Comparison of ENCODE assay signal across 8 cellular contexts in genomic region chr17:7239091-7240027, GRCh38. TPM values are rescaled to one million over a fixed set of nuclear protein-coding genes. Genes with fewer than 3 reads are reported as not detected.
A peak's percentile ranks its signal among the peaks of the same experiment; 100 is the strongest.
DNase-seq lines count a peak whose midpoint lies in the region; ATAC-seq and TF ChIP-seq lines count a peak whose summit lies in the region.

PHF23 (minus strand) TSS chr17:7239457; CDS start chr17:7239279, 178 bp downstream.

- peak; percentile 65 to 68 for ATAC-seq in CD4-positive, CD25-positive, alpha-beta regulatory T cell (ENCODE audit: low read depth in 2 of 2)
- peak; percentile 41 for ATAC-seq in GM19467 (IDR thresholded peaks at IDR 0.05; ENCODE audit: unreplicated experiment)
- ATAC-seq in lung (ENCODE audit: insufficient read depth, low FRiP score): peak; percentile 66

- H3K9me3 Mint-ChIP-seq in CD4-positive, CD25-positive, alpha-beta regulatory T cell: peaks cover 0 to 1% (median 0%) of the 10 kb centered on the region in 7 donors

- peak within 1 kb of the TSS; percentile 92 to 97 (median 96) for H3K4me3 Mint-ChIP-seq in CD4-positive, CD25-positive, alpha-beta regulatory T cell

- CTCF ChIA-PET in activated CD8-positive, alpha-beta memory T cell treated with anti-CD3 and anti-CD28 coated beads for 36 hours (lab: Charles Lee): interaction anchor here (1.0 to 3.0 kb wide), 4 partner anchors 11 to 57 kb away, joined by 4 to 17 read pairs (median 6); partner anchors contain the start of genes ACADVL, CTDNEP1, DLG4 and ELP5

- no peaks in the 10 kb centered on the region for H3K9me3 ChIP-seq in CD4-positive, CD25-positive, alpha-beta regulatory T cell (ENCODE audit: control insufficient read depth in 2 of 2, low read length in 2 of 2)
- H3K9me3 ChIP-seq in lung (ENCODE audit: control insufficient read depth in 2 of 2, insufficient read depth in 1 of 2, low read length in 1 of 2): no peaks in the 10 kb centered on the region

- H3K4me3 ChIP-seq in CD4-positive, CD25-positive, alpha-beta regulatory T cell (ENCODE audit: low read depth, low read length): peak within 1 kb of the TSS; percentile 77
- H3K4me3 ChIP-seq in lung: peak within 1 kb of the TSS; percentile 92

- peak within 1 kb of the TSS; percentile 96 to 99 (median 98) for H3K27ac Mint-ChIP-seq in CD4-positive, CD25-positive, alpha-beta regulatory T cell

- peaks cover 27% of the 10 kb centered on the region for H3K36me3 ChIP-seq in CD4-positive, CD25-positive, alpha-beta regulatory T cell (ENCODE audit: control insufficient read depth, insufficient read depth, low read length)
- H3K36me3 ChIP-seq in lung (ENCODE audit: control insufficient read depth in 2 of 2, insufficient read depth in 2 of 2, low read length in 2 of 2): peaks cover 6 to 27% of the 10 kb centered on the region in 2 donors

- H3K27me3 Mint-ChIP-seq in CD4-positive, CD25-positive, alpha-beta regulatory T cell: peaks cover 10% of the 10 kb centered on the region

- POLR2A ChIA-PET in activated CD8-positive, alpha-beta memory T cell treated with anti-CD3 and anti-CD28 coated beads for 36 hours (lab: Charles Lee): interaction anchor here (0.9 to 4.2 kb wide), 5 partner anchors 12 to 341 kb away, joined by 3 to 19 read pairs (median 4); partner anchors contain the start of genes ACADVL, CTDNEP1, DLG4 and ELP5

- DNase-seq in CD4-positive, CD25-positive, alpha-beta regulatory T cell: peak; percentile 95 to 99 (median 96)
- peak; percentile 97 for DNase-seq in HT-29 (ENCODE audit: low spot score)
- peak; percentile 97 to 99 for DNase-seq in NOMO-1 (lab: John Stamatoyannopoulos, UW; ENCODE audit: unreplicated experiment in 2 of 2)
- peak; percentile 93 for DNase-seq in effector CD8-positive, alpha-beta T cell (lab: John Stamatoyannopoulos, UW)
- peak; percentile 100 for DNase-seq in lung (ENCODE audit: low spot score)
- DNase-seq in stimulated activated CD4-positive, alpha-beta T cell treated with anti-CD3 and anti-CD28 coated beads, TNF-alpha, amount 100 ng/mL, for 4 hours (ENCODE audit: low read depth in 3 of 3): peak; percentile 91 to 98 (median 96)

- WGBS in lung, 2 donors: 1% methylated on average over 66 to 72 of the region's 72 CpGs

- peak within 1 kb of the TSS; percentile 90 for H3K27ac ChIP-seq in CD4-positive, CD25-positive, alpha-beta regulatory T cell (ENCODE audit: insufficient read depth, low read length, poor library complexity, severe bottlenecking)
- peak within 1 kb of the TSS; percentile 87 to 88 for H3K27ac ChIP-seq in lung (ENCODE audit: low read depth in 1 of 2, low read length in 1 of 2)

- TF ChIP-seq CTCF in lung (IDR thresholded peaks at IDR 0.05; ENCODE audit: control extremely low read depth, extremely low read depth): no peak

- peaks cover 20 to 65% (median 42%) of the 10 kb centered on the region in 4 donors for H3K4me1 Mint-ChIP-seq in CD4-positive, CD25-positive, alpha-beta regulatory T cell

- peaks cover 25% of the 10 kb centered on the region for H3K36me3 Mint-ChIP-seq in CD4-positive, CD25-positive, alpha-beta regulatory T cell

- no peaks in the 10 kb centered on the region for H3K27me3 ChIP-seq in CD4-positive, CD25-positive, alpha-beta regulatory T cell (ENCODE audit: control insufficient read depth, insufficient read depth, low read length)
- H3K27me3 ChIP-seq in lung (ENCODE audit: control insufficient read depth, insufficient read depth): no peaks in the 10 kb centered on the region

- peaks cover 48% of the 10 kb centered on the region for H3K4me1 ChIP-seq in CD4-positive, CD25-positive, alpha-beta regulatory T cell (ENCODE audit: control insufficient read depth, insufficient read depth, low read length, poor library complexity, severe bottlenecking)
- H3K4me1 ChIP-seq in lung (ENCODE audit: control insufficient read depth in 2 of 2, insufficient read depth in 2 of 2, low read length in 2 of 2): peaks cover 4 to 14% of the 10 kb centered on the region in 2 donors

RNA-seq across cellular contexts. Expression of gene PHF23, which starts in this region (rescaled TPM):
- total RNA-seq in CD4-positive, CD25-positive, alpha-beta regulatory T cell: 16.0 TPM
- 10 to 100 TPM; 17.0 to 24.8 (median 21.2) TPM for polyA plus RNA-seq in CD4-positive, CD25-positive, alpha-beta regulatory T cell
- 29.3 and 31.7 TPM in 2 replicates for total RNA-seq in HT-29 (2014; rRNA removed; shearing (Covaris generic))
- total RNA-seq in activated CD8-positive, alpha-beta memory T cell treated with anti-CD3 and anti-CD28 coated beads for 36 hours: 10 to 100 TPM; 40.7 to 43.7 TPM
- total RNA-seq in lung: 10 to 100 TPM; 25.4 to 27.3 TPM
- 10 to 100 TPM; 27.2 to 40.5 TPM for polyA plus RNA-seq in lung

Comparison
In these comparisons a context has a peak if more than half of its experiments do, and no peak if none do; other contexts are left out.
1. Peak in every context shown above with its lines: DNase-seq, ATAC-seq, H3K4me3 ChIP-seq and H3K27ac ChIP-seq.